8 cellular contexts compared by ENCODE assay signal in genomic region chr1:206734499-206735142, GRCh38. TPM values are rescaled to one million over a fixed set of nuclear protein-coding genes. Genes with fewer than 3 reads are reported as not detected.
A peak's percentile ranks its signal among the peaks of the same experiment; 100 is the strongest.
DNase-seq lines count a peak whose midpoint lies in the region; ATAC-seq and TF ChIP-seq lines count a peak whose summit lies in the region.

No MANE protein-coding gene starts in this region.

- no peak for TF ChIP-seq EP300 in gastroesophageal sphincter (IDR thresholded peaks at IDR 0.05)

- in situ Hi-C loops in gastrocnemius medialis (cut with MboI; ENCODE audit: low sequenced_read_pairs in 4 of 4), result loop anchor here in 2 of 4 donors (10.0 kb wide), 2 partner anchors 80 to 180 kb away; no protein-coding TSS in a partner anchor

- H3K4me3 ChIP-seq in AG09309 (ENCODE audit: control insufficient read depth, low read depth, low read length) (no peak overlapping the region), gastroesophageal sphincter (no peak overlapping the region), gastrocnemius medialis (no peak overlapping the region)

- H3K27me3 ChIP-seq in gastroesophageal sphincter (no peaks in the 10 kb centered on the region), gastrocnemius medialis (no peaks in the 10 kb centered on the region)

- no peak for TF ChIP-seq POLR2A in gastroesophageal sphincter (IDR thresholded peaks at IDR 0.05)
- TF ChIP-seq POLR2A in gastrocnemius medialis (IDR thresholded peaks at IDR 0.05), result no peak

- H3K36me3 ChIP-seq in gastroesophageal sphincter, result peaks cover 0 to 63% of the 10 kb centered on the region in 2 donors
- H3K36me3 ChIP-seq in gastrocnemius medialis, result peaks cover 3 to 43% of the 10 kb centered on the region in 2 donors

- DNase-seq in AG09309 (ENCODE audit: low read depth) (no peak), OCI-M1 (lab: John Stamatoyannopoulos, UW) (peak; percentile 72), activated T-helper 1 cell treated with Interleukin-2 at 50 U/mL for 16 hours (ENCODE audit: low read depth) (peak; percentile 58), gastrocnemius medialis (no peak), occipital lobe (lab: John Stamatoyannopoulos, UW) (no peak)

- H3K9me3 ChIP-seq in gastroesophageal sphincter (no peaks in the 10 kb centered on the region), gastrocnemius medialis (no peaks in the 10 kb centered on the region)

- WGBS in gastroesophageal sphincter (ENCODE audit: low coverage in 1 of 2), 2 donors, result 62% methylated on average over 6 of the region's 9 CpGs; no CpG with 5 or more reads in 1 of the 2 donors

- ATAC-seq in GM18868 (IDR thresholded peaks at IDR 0.05; ENCODE audit: unreplicated experiment) (peak; percentile 29), gastroesophageal sphincter (peak; percentile 48), gastrocnemius medialis (peak; percentile 24 to 30), HG03095 (IDR thresholded peaks at IDR 0.05; ENCODE audit: unreplicated experiment) (no peak)

- peak; percentile 84 for TF ChIP-seq CTCF in AG09309 (IDR thresholded peaks at IDR 0.05; ENCODE audit: control insufficient read depth, insufficient read depth, low read depth, low read length, missing control alignments)
- TF ChIP-seq CTCF in gastroesophageal sphincter (IDR thresholded peaks at IDR 0.05), result peak in 3 of 4 experiments; percentile 59 to 73 (median 65)
- TF ChIP-seq CTCF in gastrocnemius medialis (IDR thresholded peaks at IDR 0.05 in 4 of 5, conservative IDR thresholded peaks at IDR 0.05 in 1 of 5), result peak; percentile 39 to 62 (median 54)

- intact Hi-C loops in gastrocnemius medialis (cut with DNase I; ENCODE audit: low total_unique reads), result loop anchor here (2.0 kb wide), 1 partner anchor 178 kb away; no protein-coding TSS in a partner anchor

- H3K4me1 ChIP-seq in gastroesophageal sphincter, result peaks cover 0 to 33% (median 0%) of the 10 kb centered on the region in 3 donors
- peaks cover 16 to 18% of the 10 kb centered on the region in 2 donors for H3K4me1 ChIP-seq in gastrocnemius medialis

- H3K27ac ChIP-seq in gastroesophageal sphincter (no peak overlapping the region), gastrocnemius medialis (no peak overlapping the region)

RNA-seq across cellular contexts. Expression of gene IL19, which starts 36.0 kb away (rescaled TPM):
- total RNA-seq in gastroesophageal sphincter (under 1 TPM in 1 of 4 donors, not detected in 3; 0.27 TPM), gastrocnemius medialis (not detected), occipital lobe (not detected)

RNA-seq across cellular contexts. Expression of gene IL10, which starts 37.7 kb away (rescaled TPM):
- total RNA-seq in gastroesophageal sphincter (1 to 10 TPM in 3 of 4 donors, under 1 TPM in 1; 0.45 to 9.3 (median 2.3) TPM), gastrocnemius medialis (under 1 TPM; 0.26 to 0.61 (median 0.34) TPM), occipital lobe (not detected)

RNA-seq across cellular contexts. Expression of gene MAPKAPK2, which starts 49.9 kb away (rescaled TPM):
- total RNA-seq in gastroesophageal sphincter (10 to 100 TPM; 45.0 to 77.4 (median 55.5) TPM), gastrocnemius medialis (100 to 1,000 TPM; 115 to 207 (median 140) TPM), occipital lobe (8.1 TPM)

Comparison
In these comparisons a context has a peak if more than half of its experiments do, and no peak if none do; other contexts are left out.
1. DNase-seq: peak in OCI-M1 (single experiment) and activated T-helper 1 cell treated with Interleukin-2 at 50 U/mL for 16 hours (single experiment); none in AG09309 (single experiment), gastrocnemius medialis (0 of 2) and occipital lobe (single experiment).
2. Peak in every context shown above with its lines, with median percentiles within 50 percentile points of each other: CTCF ChIP-seq.